Comparison of ENCODE assay signal across 13 cellular contexts in the genomic region with DNA sequence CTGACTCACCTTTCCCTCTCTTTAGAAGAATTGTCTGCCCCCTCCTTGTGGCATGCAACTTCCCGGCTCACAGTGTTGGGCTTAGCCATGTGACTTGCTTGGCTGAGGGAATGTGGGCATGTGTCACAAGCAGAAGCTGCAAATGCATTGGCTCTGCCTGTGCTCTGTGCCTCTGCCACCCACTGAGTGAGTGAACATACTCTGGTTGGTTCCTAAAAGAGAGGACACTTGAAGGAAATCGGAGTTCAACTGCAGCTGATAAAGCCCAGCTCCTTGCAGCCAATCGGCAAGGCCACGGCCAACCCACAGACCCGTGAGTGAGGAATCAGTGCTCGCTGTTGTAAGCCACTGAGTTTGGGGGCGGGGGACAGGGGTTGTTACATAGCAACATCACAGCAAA. TPM values are rescaled to one million over a fixed set of nuclear protein-coding genes. Genes with fewer than 3 reads are reported as not detected.
DNase-seq lines count a peak whose midpoint lies in the region; ATAC-seq, FAIRE-seq and TF ChIP-seq lines count a peak whose summit lies in the region.
"Had no signal": no experiment of that assay in that cellular context is flagged by ENCODE, and none has a peak within 500 bp of the region (broad histone marks: within the 10 kb centered on the region; RNA-seq: fewer than 3 reads in every experiment).

No MANE protein-coding gene starts in this region.

- no peaks in the 10 kb centered on the region for H3K9me2 ChIP-seq in hepatocyte (replicated peaks; ENCODE audit: insufficient read depth)

- no peak overlapping the region for H3K4me2 ChIP-seq in hepatocyte

- DNase-seq in Right ventricle myocardium inferior (ENCODE audit: missing footprints), result no peak
- DNase-seq in cardiac septum (ENCODE audit: low spot score), result no peak
- peak; percentile 31 for DNase-seq in inferior parietal cortex (ENCODE audit: extremely low spot score)
- DNase-seq in GM19239 (ENCODE audit: insufficient read length, low spot score), result no peak
- no peak for DNase-seq in hepatocyte (ENCODE audit: low spot score)
- DNase-seq in tibial nerve (ENCODE audit: low spot score in 2 of 2), result no peak
- DNase-seq: activated CD4-positive, alpha-beta T cell treated with anti-CD3 and anti-CD28 coated beads, Interleukin-2, amount 10 ng/mL, durations not matched to agents 24 days and 14 days; NCI-H1436 treated with DMSO at 0.1 percent for 48 hours; RPMI8226 had no signal

- H3K9me3 Mint-ChIP-seq in brain, result no peaks in the 10 kb centered on the region
- H3K9me3 Mint-ChIP-seq: activated CD4-positive, alpha-beta T cell treated with anti-CD3 and anti-CD28 coated beads, Interleukin-2, amount 10 ng/mL, durations not matched to agents 24 days and 14 days; natural killer cell treated with Interleukin-12 subunit alpha and Interleukin-12 subunit beta and Interleukin-15 and Interleukin-18, amount 100 ng/mL, for 72 hours had no signal

- H3K27me3 ChIP-seq in hepatocyte, result no peaks in the 10 kb centered on the region
- peaks cover 0 to 39% of the 10 kb centered on the region in 2 donors for H3K27me3 ChIP-seq in tibial nerve

- peak overlapping the region in 1 of 5 experiments; percentile 42 for H3K4me3 Mint-ChIP-seq in brain
- H3K4me3 Mint-ChIP-seq: activated CD4-positive, alpha-beta T cell treated with anti-CD3 and anti-CD28 coated beads, Interleukin-2, amount 10 ng/mL, durations not matched to agents 24 days and 14 days; natural killer cell treated with Interleukin-12 subunit alpha and Interleukin-12 subunit beta and Interleukin-15 and Interleukin-18, amount 100 ng/mL, for 72 hours had no signal

- no peak for TF ChIP-seq POLR2A in tibial nerve (IDR thresholded peaks at IDR 0.05)

- ATAC-seq in Right ventricle myocardium inferior, result peak; percentile 85
- no peak for ATAC-seq in GM19467 (IDR thresholded peaks at IDR 0.05; ENCODE audit: unreplicated experiment)
- ATAC-seq: GM12878 had no signal

- H3K27me3 Mint-ChIP-seq in brain, result no peaks in the 10 kb centered on the region
- H3K27me3 Mint-ChIP-seq: activated CD4-positive, alpha-beta T cell treated with anti-CD3 and anti-CD28 coated beads, Interleukin-2, amount 10 ng/mL, durations not matched to agents 24 days and 14 days had no signal

- H2AFZ ChIP-seq in hepatocyte, result no peak overlapping the region

- no peak for FAIRE-seq in GM19239 (lab: Jason Lieb, UNC)
- FAIRE-seq: GM12878 had no signal

- intact Hi-C loops in Right ventricle myocardium inferior (cut with DNase I), result no loop called here
- intact Hi-C loops in cardiac septum (cut with DNase I), result no loop called here

- H3K79me2 ChIP-seq in hepatocyte, result no peaks in the 10 kb centered on the region

- no peaks in the 10 kb centered on the region for H3K9me3 ChIP-seq in hepatocyte (ENCODE audit: low read depth)
- H3K9me3 ChIP-seq in tibial nerve, result peaks cover 0 to 8% (median 0%) of the 10 kb centered on the region in 4 donors

- 64% methylated on average over 7 of the region's 7 CpGs for WGBS in hepatocyte (ENCODE audit: low lambda C conversion rate, missing lambda C conversion rate)
- 51 to 58% methylated on average over 7 of the region's 7 CpGs for WGBS in tibial nerve, 2 donors

- H3K36me3 ChIP-seq in hepatocyte (replicated peaks; ENCODE audit: insufficient read depth, low read depth) (no peaks in the 10 kb centered on the region), tibial nerve (no peaks in the 10 kb centered on the region)

- H3K4me3 ChIP-seq in hepatocyte (no peak overlapping the region), tibial nerve (no peak overlapping the region)
- H3K4me3 ChIP-seq: GM12878 had no signal

- peak overlapping the region; percentile 55 to 97 (median 77) for H3K27ac Mint-ChIP-seq in brain
- H3K27ac Mint-ChIP-seq: activated CD4-positive, alpha-beta T cell treated with anti-CD3 and anti-CD28 coated beads, Interleukin-2, amount 10 ng/mL, durations not matched to agents 24 days and 14 days; natural killer cell treated with Interleukin-12 subunit alpha and Interleukin-12 subunit beta and Interleukin-15 and Interleukin-18, amount 100 ng/mL, for 72 hours had no signal

- TF ChIP-seq EP300 in tibial nerve (IDR thresholded peaks at IDR 0.05), result no peak

- no peaks in the 10 kb centered on the region for H3K36me3 Mint-ChIP-seq in brain
- H3K36me3 Mint-ChIP-seq: natural killer cell treated with Interleukin-12 subunit alpha and Interleukin-12 subunit beta and Interleukin-15 and Interleukin-18, amount 100 ng/mL, for 72 hours had no signal

- no peak for TF ChIP-seq CTCF in brain (conservative IDR thresholded peaks at IDR 0.05)
- no peak for TF ChIP-seq CTCF in hepatocyte (IDR thresholded peaks at IDR 0.05; ENCODE audit: poor library complexity)
- no peak for TF ChIP-seq CTCF in tibial nerve (IDR thresholded peaks at IDR 0.05)

- no peaks in the 10 kb centered on the region for H3K4me1 ChIP-seq in hepatocyte (ENCODE audit: insufficient read depth)
- H3K4me1 ChIP-seq in tibial nerve, result no peaks in the 10 kb centered on the region

- H3K4me1 Mint-ChIP-seq in brain, result peaks cover 21% of the 10 kb centered on the region
- H3K4me1 Mint-ChIP-seq: activated CD4-positive, alpha-beta T cell treated with anti-CD3 and anti-CD28 coated beads, Interleukin-2, amount 10 ng/mL, durations not matched to agents 24 days and 14 days had no signal

- H4K20me1 ChIP-seq in hepatocyte (ENCODE audit: insufficient read depth, poor library complexity, severe bottlenecking), result no peaks in the 10 kb centered on the region

- H3K27ac ChIP-seq in hepatocyte, result no peak overlapping the region
- no peak overlapping the region for H3K27ac ChIP-seq in tibial nerve

RNA-seq across cellular contexts. Expression of gene GINS2, which starts 10.9 kb away (rescaled TPM):
- total RNA-seq in Right ventricle myocardium inferior, result 1.4 TPM
- 0.38 TPM for total RNA-seq in cardiac septum
- polyA plus RNA-seq in brain (ENCODE audit: insufficient read depth, low read depth, low replicate concordance), result 38.2 TPM
- total RNA-seq in hepatocyte, result 6.1 and 6.3 TPM in 2 replicates
- polyA plus RNA-seq in hepatocyte, result 7.5 and 8.0 TPM in 2 replicates
- under 1 TPM in 2 of 4 donors, not detected in 2; 0.20 to 0.66 TPM for total RNA-seq in tibial nerve

RNA-seq across cellular contexts. Expression of gene C16orf74, which starts 51.3 kb away (rescaled TPM):
- total RNA-seq in Right ventricle myocardium inferior (0.95 TPM), cardiac septum (0.51 TPM), hepatocyte (1.4 and 5.3 TPM in 2 replicates), tibial nerve (1 to 10 TPM in 2 of 4 donors, not detected in 2; 1.5 to 2.5 TPM)
- polyA plus RNA-seq in brain (ENCODE audit: insufficient read depth, low read depth, low replicate concordance) (2.3 TPM), hepatocyte (7.8 and 11.5 TPM in 2 replicates)
- total RNA-seq: natural killer cell treated with Interleukin-12 subunit alpha and Interleukin-12 subunit beta and Interleukin-15 and Interleukin-18, amount 100 ng/mL, for 72 hours had no signal
